Comparison of ENCODE assay signal across 17 cellular contexts in the genomic region with DNA sequence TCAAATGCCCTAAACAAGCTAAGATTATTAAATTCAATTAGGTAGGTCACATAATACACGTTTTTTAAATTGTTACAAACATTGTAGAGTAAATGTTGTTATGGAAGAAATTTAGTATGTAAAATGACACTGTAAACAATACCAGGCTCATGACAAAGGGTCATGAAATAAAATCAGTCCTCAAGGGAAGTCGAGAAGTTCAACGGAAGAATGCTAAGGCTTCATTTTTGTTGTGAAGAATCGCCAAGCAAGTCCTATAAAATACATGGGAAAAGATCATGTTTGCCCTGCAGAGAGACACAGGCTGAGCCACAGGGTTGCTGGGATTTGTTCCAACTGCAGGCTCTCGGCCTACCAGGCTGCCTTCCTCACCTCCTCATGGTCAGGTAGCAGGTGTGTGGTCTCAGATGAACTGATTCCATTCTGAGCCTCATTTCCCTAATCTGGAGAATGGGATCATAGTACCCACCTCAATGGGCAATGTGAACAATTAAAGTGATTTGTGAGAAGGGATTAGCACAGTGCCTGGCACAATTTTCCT.
"Had no signal": no experiment of that assay in that cellular context is flagged by ENCODE, and none has a peak within 500 bp of the region (broad histone marks: within the 10 kb centered on the region; RNA-seq: fewer than 3 reads in every experiment).

No MANE protein-coding gene starts in this region.

- H3K4me3 ChIP-seq: left lung, mucosa of descending colon, neural progenitor cell, prostate gland, right atrium auricular region, smooth muscle cell, stomach, thyroid gland had no signal

- DNase-seq: cortex of kidney; effector memory CD8-positive, alpha-beta T cell; kidney; left lung; mesenchymal stem cell; mucosa of descending colon; naive B cell; stimulated activated CD4-positive, alpha-beta T cell treated with anti-CD3 and anti-CD28 coated beads, Interleukin-12 subunit alpha, Interleukin-12 subunit beta, amount 100 ng/mL, for 4 hours; stimulated activated CD4-positive, alpha-beta T cell treated with anti-CD3 and anti-CD28 coated beads, Interleukin-1b, Interleukin-23, amount 100 ng/mL, for 48 hours; stimulated activated CD4-positive, alpha-beta T cell treated with anti-CD3 and anti-CD28 coated beads, Interleukin-4, amount 100 ng/mL, for 24 hours; stimulated activated naive CD4-positive, alpha-beta T cell treated with Interleukin-2 at 50 U/mL for 16 hours; stomach; thyroid gland had no signal
